In the genomic region with DNA sequence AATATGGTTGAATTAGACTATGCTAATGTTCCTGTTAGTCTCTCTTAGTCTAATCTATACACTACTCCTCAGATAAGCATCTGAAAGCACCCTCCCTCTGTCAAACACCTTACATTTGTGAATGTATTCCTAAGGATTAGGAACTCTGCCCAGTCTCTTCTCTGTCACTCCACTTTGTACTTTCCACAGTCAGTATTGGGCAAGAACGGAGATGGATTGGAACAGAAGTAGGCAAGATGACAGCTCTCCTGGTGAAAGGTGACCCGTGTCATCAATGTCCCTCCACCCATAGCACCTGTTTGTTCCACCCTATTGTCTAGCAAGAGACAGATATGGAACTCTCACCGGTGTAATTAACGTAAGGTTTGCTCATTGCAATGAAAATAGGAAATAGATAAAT, we compare ENCODE assay signal across 30 cellular contexts.
"Had no signal": no experiment of that assay in that cellular context is flagged by ENCODE, and none has a peak within 500 bp of the region (broad histone marks: within the 10 kb centered on the region; RNA-seq: fewer than 3 reads in every experiment).

No MANE protein-coding gene starts in this region.

- H3K9me3 ChIP-seq: colonic mucosa had no signal

- H3K4me1 ChIP-seq: colonic mucosa had no signal

- H3K36me3 ChIP-seq: brain microvascular endothelial cell, colonic mucosa, WERI-Rb-1 had no signal

- H3K4me1 Mint-ChIP-seq: activated CD4-positive, alpha-beta T cell treated with anti-CD3 and anti-CD28 coated beads for 36 hours; activated CD4-positive, alpha-beta T cell treated with anti-CD3 and anti-CD28 coated beads, Interleukin-2, amount 10 ng/mL, durations not matched to agents 24 days and 14 days; activated CD8-positive, alpha-beta memory T cell treated with anti-CD3 and anti-CD28 coated beads, Interleukin-2, amount 10 ng/mL, durations not matched to agents 7 days and 5 days; activated naive CD4-positive, alpha-beta T cell treated with anti-CD3 and anti-CD28 coated beads, Interleukin-2, amount 10 ng/mL, durations not matched to agents 7 days and 5 days; activated naive CD8-positive, alpha-beta T cell treated with anti-CD3 and anti-CD28 coated beads, Interleukin-2, amount 10 ng/mL, durations not matched to agents 7 days and 5 days; T-helper 17 cell had no signal

- ATAC-seq: activated CD4-positive, alpha-beta T cell treated with anti-CD3 and anti-CD28 coated beads for 36 hours; activated CD8-positive, alpha-beta memory T cell treated with anti-CD3 and anti-CD28 coated beads, Interleukin-2, amount 10 ng/mL, durations not matched to agents 7 days and 5 days; activated CD8-positive, alpha-beta T cell treated with anti-CD3 and anti-CD28 coated beads, Interleukin-2, amount 10 ng/mL, durations not matched to agents 7 days and 5 days; activated naive CD4-positive, alpha-beta T cell treated with anti-CD3 and anti-CD28 coated beads, Interleukin-2, amount 50 U/mL, for 72 hours; esophagus mucosa; T-helper 17 cell had no signal

- H3K27ac Mint-ChIP-seq: activated CD4-positive, alpha-beta memory T cell treated with anti-CD3 and anti-CD28 coated beads for 36 hours; activated CD4-positive, alpha-beta T cell treated with anti-CD3 and anti-CD28 coated beads for 36 hours; activated CD4-positive, alpha-beta T cell treated with anti-CD3 and anti-CD28 coated beads, Interleukin-2, amount 10 ng/mL, durations not matched to agents 24 days and 14 days; activated CD8-positive, alpha-beta memory T cell treated with anti-CD3 and anti-CD28 coated beads, Interleukin-2, amount 10 ng/mL, durations not matched to agents 7 days and 5 days; activated CD8-positive, alpha-beta T cell treated with anti-CD3 and anti-CD28 coated beads, Interleukin-2, amount 10 ng/mL, durations not matched to agents 7 days and 5 days; activated naive CD4-positive, alpha-beta T cell treated with anti-CD3 and anti-CD28 coated beads, Interleukin-2, amount 10 ng/mL, durations not matched to agents 7 days and 5 days; activated naive CD4-positive, alpha-beta T cell treated with anti-CD3 and anti-CD28 coated beads, Interleukin-2, amount 50 U/mL, for 72 hours; activated naive CD8-positive, alpha-beta T cell treated with anti-CD3 and anti-CD28 coated beads, Interleukin-2, amount 10 ng/mL, durations not matched to agents 7 days and 5 days; activated T-helper 1 cell treated with anti-CD3 and anti-CD28 coated beads, Interleukin-12 subunit alpha, Interleukin-12 subunit beta, Interleukin-2, Interleukin-4 antibody, amounts not matched to agents 30 ng/mL and 10 ng/mL and 1 ng/mL, durations not matched to agents 14 hours and 24 hours and 36 hours; endodermal cell; T-helper 17 cell; T-helper 2 cell treated with Interferon-gamma antibody and Interleukin-4, amounts not matched to agents 5 μg/mL and 100 μg/mL, for 36 hours had no signal

- H3K27me3 Mint-ChIP-seq: activated CD4-positive, alpha-beta memory T cell treated with anti-CD3 and anti-CD28 coated beads for 36 hours; activated CD4-positive, alpha-beta T cell treated with anti-CD3 and anti-CD28 coated beads for 36 hours; activated CD4-positive, alpha-beta T cell treated with anti-CD3 and anti-CD28 coated beads, Interleukin-2, amount 10 ng/mL, durations not matched to agents 24 days and 14 days; activated CD8-positive, alpha-beta memory T cell treated with anti-CD3 and anti-CD28 coated beads, Interleukin-2, amount 10 ng/mL, durations not matched to agents 7 days and 5 days; activated naive CD4-positive, alpha-beta T cell treated with anti-CD3 and anti-CD28 coated beads, Interleukin-2, amount 10 ng/mL, durations not matched to agents 7 days and 5 days; activated naive CD8-positive, alpha-beta T cell treated with anti-CD3 and anti-CD28 coated beads, Interleukin-2, amount 10 ng/mL, durations not matched to agents 7 days and 5 days; T-helper 17 cell had no signal

- H3K27ac ChIP-seq: brain microvascular endothelial cell, colonic mucosa, WERI-Rb-1 had no signal

- H3K36me3 Mint-ChIP-seq: activated CD4-positive, alpha-beta memory T cell treated with anti-CD3 and anti-CD28 coated beads for 36 hours; activated CD8-positive, alpha-beta memory T cell treated with anti-CD3 and anti-CD28 coated beads, Interleukin-2, amount 10 ng/mL, durations not matched to agents 7 days and 5 days; activated naive CD4-positive, alpha-beta T cell treated with anti-CD3 and anti-CD28 coated beads, Interleukin-2, amount 10 ng/mL, durations not matched to agents 7 days and 5 days; activated naive CD4-positive, alpha-beta T cell treated with anti-CD3 and anti-CD28 coated beads, Interleukin-2, amount 50 U/mL, for 72 hours; activated naive CD8-positive, alpha-beta T cell treated with anti-CD3 and anti-CD28 coated beads, Interleukin-2, amount 10 ng/mL, durations not matched to agents 7 days and 5 days had no signal

- H3K4me3 Mint-ChIP-seq: activated CD4-positive, alpha-beta memory T cell treated with anti-CD3 and anti-CD28 coated beads for 36 hours; activated CD4-positive, alpha-beta T cell treated with anti-CD3 and anti-CD28 coated beads for 36 hours; activated CD4-positive, alpha-beta T cell treated with anti-CD3 and anti-CD28 coated beads, Interleukin-2, amount 10 ng/mL, durations not matched to agents 24 days and 14 days; activated CD8-positive, alpha-beta memory T cell treated with anti-CD3 and anti-CD28 coated beads, Interleukin-2, amount 10 ng/mL, durations not matched to agents 7 days and 5 days; activated CD8-positive, alpha-beta T cell treated with anti-CD3 and anti-CD28 coated beads, Interleukin-2, amount 10 ng/mL, durations not matched to agents 7 days and 5 days; activated naive CD4-positive, alpha-beta T cell treated with anti-CD3 and anti-CD28 coated beads, Interleukin-2, amount 10 ng/mL, durations not matched to agents 7 days and 5 days; activated naive CD8-positive, alpha-beta T cell treated with anti-CD3 and anti-CD28 coated beads, Interleukin-2, amount 10 ng/mL, durations not matched to agents 7 days and 5 days; activated T-helper 1 cell treated with anti-CD3 and anti-CD28 coated beads, Interleukin-12 subunit alpha, Interleukin-12 subunit beta, Interleukin-2, Interleukin-4 antibody, amounts not matched to agents 30 ng/mL and 10 ng/mL and 1 ng/mL, durations not matched to agents 14 hours and 24 hours and 36 hours; endodermal cell; T-helper 17 cell; T-helper 2 cell treated with Interferon-gamma antibody and Interleukin-4, amounts not matched to agents 5 μg/mL and 100 μg/mL, for 36 hours had no signal

- H3K27me3 ChIP-seq: brain microvascular endothelial cell, colonic mucosa had no signal

- DNase-seq: activated CD4-positive, alpha-beta memory T cell treated with anti-CD3 and anti-CD28 coated beads for 36 hours; activated CD4-positive, alpha-beta T cell treated with anti-CD3 and anti-CD28 coated beads for 36 hours; activated CD4-positive, alpha-beta T cell treated with anti-CD3 and anti-CD28 coated beads, Interleukin-2, amount 10 ng/mL, durations not matched to agents 24 days and 14 days; activated CD4-positive, CD25-positive, alpha-beta regulatory T cell; activated CD4-positive, CD25-positive, alpha-beta regulatory T cell treated with anti-CD3 and anti-CD28 coated beads, Interleukin-2, amount 50 U/mL, for 72 hours; activated CD8-positive, alpha-beta memory T cell treated with anti-CD3 and anti-CD28 coated beads, Interleukin-2, amount 10 ng/mL, durations not matched to agents 7 days and 5 days; activated CD8-positive, alpha-beta memory T cell treated with anti-CD3 and anti-CD28 coated beads, Interleukin-2, amount 50 U/mL, for 4 hours; activated CD8-positive, alpha-beta T cell treated with anti-CD3 and anti-CD28 coated beads, Interleukin-2, amount 10 ng/mL, durations not matched to agents 7 days and 5 days; activated gamma-delta T cell; activated naive CD4-positive, alpha-beta T cell; activated naive CD4-positive, alpha-beta T cell treated with anti-CD3 and anti-CD28 coated beads, Interleukin-2, amount 10 ng/mL, durations not matched to agents 7 days and 5 days; activated naive CD8-positive, alpha-beta T cell treated with anti-CD3 and anti-CD28 coated beads, Interleukin-2, amount 10 ng/mL, durations not matched to agents 7 days and 5 days; activated T-cell treated with anti-CD3 and anti-CD28 coated beads, Interleukin-2, amount 50 U/mL, for 1 hour; activated T-cell treated with anti-CD3 and anti-CD28 coated beads, Interleukin-2, amount 50 U/mL, for 48 hours; anterior cingulate cortex; brain microvascular endothelial cell; caudate nucleus; colonic mucosa; effector memory CD4-positive, alpha-beta T cell; endodermal cell; foreskin fibroblast; head of caudate nucleus; T-helper 1 cell; T-helper 17 cell; T1000; WERI-Rb-1 had no signal

- H3K4me3 ChIP-seq: colonic mucosa had no signal
